Comparison of ENCODE assay signal across 1 cellular context in the genomic region with DNA sequence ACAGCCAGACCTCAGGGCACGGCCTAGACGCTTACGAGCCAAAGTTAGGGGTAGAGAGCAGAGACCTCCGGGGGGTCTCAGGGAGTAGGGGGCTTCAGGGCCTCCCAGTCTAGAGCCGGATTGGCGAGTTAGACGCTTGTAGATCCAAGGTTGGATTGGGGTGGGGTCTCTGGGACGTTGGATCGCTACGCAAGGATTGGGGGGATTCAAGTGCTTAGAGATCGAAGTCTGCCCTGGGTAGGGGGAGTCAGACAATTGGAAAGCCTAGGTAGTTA.
TF ChIP-seq lines count a peak whose summit lies in the region.

No MANE protein-coding gene starts in this region.

TF ChIP-seq in liver, 16 proteins besides CTCF, POLR2A, EP300 and RAD21 (continued from another document):
- TF ChIP-seq NR2F2 (IDR thresholded peaks at IDR 0.05) (no peak), GABPA (IDR thresholded peaks at IDR 0.05 in 1 of 2, conservative IDR thresholded peaks at IDR 0.05 in 1 of 2) (no peak), FOXA1 (IDR thresholded peaks at IDR 0.05) (no peak), TAF1 (conservative IDR thresholded peaks at IDR 0.05) (no peak)
- TF ChIP-seq, protein P1, sequence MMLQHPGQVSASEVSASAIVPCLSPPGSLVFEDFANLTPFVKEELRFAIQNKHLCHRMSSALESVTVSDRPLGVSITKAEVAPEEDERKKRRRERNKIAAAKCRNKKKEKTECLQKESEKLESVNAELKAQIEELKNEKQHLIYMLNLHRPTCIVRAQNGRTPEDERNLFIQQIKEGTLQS (IDR thresholded peaks at IDR 0.05), result no peak
